1 cellular context compared by ENCODE assay signal in the genomic region with DNA sequence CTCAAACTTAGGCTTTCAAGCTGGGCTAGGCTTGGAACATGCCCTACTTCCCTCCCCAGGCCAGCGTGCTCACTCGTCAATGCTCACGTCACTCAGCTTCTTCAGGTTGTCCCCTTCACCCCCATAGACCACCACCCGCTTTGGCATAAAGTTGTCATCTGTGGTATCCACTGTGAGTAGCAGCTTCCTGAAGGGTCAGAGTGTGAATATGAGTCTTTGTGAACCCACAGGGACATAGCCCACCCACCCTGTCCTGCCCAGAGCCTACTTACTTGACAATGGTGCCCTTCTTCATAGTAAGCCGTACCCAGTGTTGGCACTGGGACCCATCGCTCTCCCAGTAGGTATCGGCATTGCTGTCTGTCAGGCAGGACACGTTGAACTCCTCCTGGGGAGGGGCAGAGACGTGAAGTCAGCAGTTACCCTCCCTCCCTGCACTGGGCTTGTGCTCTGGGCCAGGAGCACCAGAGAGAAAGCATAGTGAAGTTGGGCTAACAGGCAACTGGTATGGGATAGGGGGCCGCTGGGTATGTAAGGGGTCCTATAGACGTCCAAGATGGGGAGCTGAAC.
TF ChIP-seq lines count a peak whose summit lies in the region.

No MANE protein-coding gene starts in this region.

TF ChIP-seq in neural cell, 6 proteins besides CTCF, POLR2A, EP300 and RAD21 (continued from another document):
- TF ChIP-seq, protein P1, sequence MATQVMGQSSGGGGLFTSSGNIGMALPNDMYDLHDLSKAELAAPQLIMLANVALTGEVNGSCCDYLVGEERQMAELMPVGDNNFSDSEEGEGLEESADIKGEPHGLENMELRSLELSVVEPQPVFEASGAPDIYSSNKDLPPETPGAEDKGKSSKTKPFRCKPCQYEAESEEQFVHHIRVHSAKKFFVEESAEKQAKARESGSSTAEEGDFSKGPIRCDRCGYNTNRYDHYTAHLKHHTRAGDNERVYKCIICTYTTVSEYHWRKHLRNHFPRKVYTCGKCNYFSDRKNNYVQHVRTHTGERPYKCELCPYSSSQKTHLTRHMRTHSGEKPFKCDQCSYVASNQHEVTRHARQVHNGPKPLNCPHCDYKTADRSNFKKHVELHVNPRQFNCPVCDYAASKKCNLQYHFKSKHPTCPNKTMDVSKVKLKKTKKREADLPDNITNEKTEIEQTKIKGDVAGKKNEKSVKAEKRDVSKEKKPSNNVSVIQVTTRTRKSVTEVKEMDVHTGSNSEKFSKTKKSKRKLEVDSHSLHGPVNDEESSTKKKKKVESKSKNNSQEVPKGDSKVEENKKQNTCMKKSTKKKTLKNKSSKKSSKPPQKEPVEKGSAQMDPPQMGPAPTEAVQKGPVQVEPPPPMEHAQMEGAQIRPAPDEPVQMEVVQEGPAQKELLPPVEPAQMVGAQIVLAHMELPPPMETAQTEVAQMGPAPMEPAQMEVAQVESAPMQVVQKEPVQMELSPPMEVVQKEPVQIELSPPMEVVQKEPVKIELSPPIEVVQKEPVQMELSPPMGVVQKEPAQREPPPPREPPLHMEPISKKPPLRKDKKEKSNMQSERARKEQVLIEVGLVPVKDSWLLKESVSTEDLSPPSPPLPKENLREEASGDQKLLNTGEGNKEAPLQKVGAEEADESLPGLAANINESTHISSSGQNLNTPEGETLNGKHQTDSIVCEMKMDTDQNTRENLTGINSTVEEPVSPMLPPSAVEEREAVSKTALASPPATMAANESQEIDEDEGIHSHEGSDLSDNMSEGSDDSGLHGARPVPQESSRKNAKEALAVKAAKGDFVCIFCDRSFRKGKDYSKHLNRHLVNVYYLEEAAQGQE (IDR thresholded peaks at IDR 0.05; ENCODE audit: borderline replicate concordance), result no peak
- TF ChIP-seq SMC3 (conservative IDR thresholded peaks at IDR 0.05; ENCODE audit: poor library complexity) (no peak), POLR2AphosphoS5 (IDR thresholded peaks at IDR 0.05) (no peak), MXI1 (conservative IDR thresholded peaks at IDR 0.05; ENCODE audit: poor library complexity, severe bottlenecking) (no peak), TAF1 (IDR thresholded peaks at IDR 0.05; ENCODE audit: low read depth) (no peak)
